In genomic region chr5:10686890-10687289, GRCh38 we compare ENCODE assay signal across 33 cellular contexts.
A peak's percentile ranks its signal among the peaks of the same experiment; 100 is the strongest.
DNase-seq lines count a peak whose midpoint lies in the region; ATAC-seq, FAIRE-seq and TF ChIP-seq lines count a peak whose summit lies in the region.
"Had no signal": no experiment of that assay in that cellular context is flagged by ENCODE, and none has a peak within 500 bp of the region (broad histone marks: within the 10 kb centered on the region; RNA-seq: fewer than 3 reads in every experiment).

No MANE protein-coding gene starts in this region.

- peaks cover 16% of the 10 kb centered on the region for H3K9me3 ChIP-seq in GM12878 (replicated peaks; ENCODE audit: control insufficient read depth, insufficient read depth, low read length)
- no peaks in the 10 kb centered on the region for H3K9me3 ChIP-seq in hepatocyte (ENCODE audit: low read depth)
- H3K9me3 ChIP-seq: A549, BE2C, Caco-2 had no signal

- H3K4me1 Mint-ChIP-seq in endothelial cell (ENCODE audit: unreplicated experiment), result peaks cover 10% of the 10 kb centered on the region

- TF ChIP-seq POLR2A in GM12878 (IDR thresholded peaks at IDR 0.05; ENCODE audit: low read depth, low read length), result no peak

- no peak for TF ChIP-seq CTCF in GM12878 (IDR thresholded peaks at IDR 0.05 in 2 of 3, conservative IDR thresholded peaks at IDR 0.05 in 1 of 3; ENCODE audit: control insufficient read depth in 2 of 3, extremely low read depth in 1 of 3, insufficient read depth in 1 of 3, low read depth in 3 of 3, low read length in 3 of 3)
- no peak for TF ChIP-seq CTCF in endothelial cell (IDR thresholded peaks at IDR 0.05; ENCODE audit: unreplicated experiment)
- TF ChIP-seq CTCF in hepatocyte (IDR thresholded peaks at IDR 0.05; ENCODE audit: poor library complexity), result no peak

- H3K36me3 Mint-ChIP-seq in endothelial cell (ENCODE audit: low read depth, unreplicated experiment), result peaks cover 53% of the 10 kb centered on the region

- no peak overlapping the region for H3K9ac ChIP-seq in GM12878 (ENCODE audit: control insufficient read depth, insufficient read depth, low read length)
- H3K9ac ChIP-seq: BLaER1; BLaER1 treated with 17β-estradiol and CSF1 and Interleukin-3, amounts not matched to agents 10 nM and 100 nM had no signal

- 100% methylated on average over 2 of the region's 2 CpGs for WGBS in GM12878 (ENCODE audit: insufficient coverage, insufficient replicate concordance, low lambda C conversion rate, missing lambda C conversion rate)
- WGBS in hepatocyte (ENCODE audit: low lambda C conversion rate, missing lambda C conversion rate), result 94% methylated on average over 2 of the region's 2 CpGs

- H3K36me3 ChIP-seq in GM12878 (ENCODE audit: control insufficient read depth in 2 of 2, insufficient read depth in 2 of 2, low read length in 1 of 2) (peaks cover 9 to 15% of the 10 kb centered on the region in 2 experiments; a peak in 3 of 4 replicates), hepatocyte (replicated peaks; ENCODE audit: insufficient read depth, low read depth) (no peaks in the 10 kb centered on the region)
- H3K36me3 ChIP-seq: BE2C had no signal

- no peaks in the 10 kb centered on the region for H3K9me2 ChIP-seq in hepatocyte (replicated peaks; ENCODE audit: insufficient read depth)

- RAD21 ChIA-PET in GM12878 (lab: Charles Lee; ENCODE audit: unreplicated experiment), result interaction anchor here (0.9 to 4.5 kb wide), 7 partner anchors 53 to 236 kb away, joined by 3 to 93 read pairs (median 4); no protein-coding TSS in a partner anchor

- H3K9me3 Mint-ChIP-seq in endothelial cell (ENCODE audit: unreplicated experiment), result no peaks in the 10 kb centered on the region
- H3K9me3 Mint-ChIP-seq: CD4-positive, alpha-beta memory T cell; CD4-positive, alpha-beta T cell; CD8-positive, alpha-beta memory T cell; CD8-positive, alpha-beta T cell had no signal

- no peak overlapping the region for H3K4me2 ChIP-seq in GM12878 (ENCODE audit: control insufficient read depth, insufficient read depth)
- no peak overlapping the region for H3K4me2 ChIP-seq in hepatocyte
- H3K4me2 ChIP-seq: A549; BLaER1; BLaER1 treated with 17β-estradiol and CSF1 and Interleukin-3, amounts not matched to agents 10 nM and 100 nM had no signal

- POLR2A ChIA-PET in GM12878 (lab: Charles Lee), result interaction anchor here (3.8 kb wide), 1 partner anchor 53 kb away, joined by 39 read pairs; no protein-coding TSS in a partner anchor

- H4K20me1 ChIP-seq in GM12878 (ENCODE audit: control insufficient read depth, insufficient read depth) (no peaks in the 10 kb centered on the region), hepatocyte (ENCODE audit: insufficient read depth, poor library complexity, severe bottlenecking) (peaks cover 11% of the 10 kb centered on the region)

- H3K27ac ChIP-seq in GM12878 (ENCODE audit: control insufficient read depth, insufficient read depth) (no peak overlapping the region), hepatocyte (no peak overlapping the region)
- H3K27ac ChIP-seq: 22Rv1; A549; BLaER1; BLaER1 treated with 17β-estradiol and CSF1 and Interleukin-3, amounts not matched to agents 10 nM and 100 nM; C4-2B had no signal

- H3K27me3 Mint-ChIP-seq in endothelial cell (ENCODE audit: unreplicated experiment), result peaks cover 7% of the 10 kb centered on the region
- H3K27me3 Mint-ChIP-seq: B cell; CD4-positive, alpha-beta memory T cell; CD4-positive, alpha-beta T cell; CD4-positive, CD25-positive, alpha-beta regulatory T cell; CD8-positive, alpha-beta memory T cell had no signal

- ATAC-seq in GM12878, result no peak
- ATAC-seq: A549; CD8-positive, alpha-beta T cell had no signal

- TF ChIP-seq RAD21 in GM12878 (IDR thresholded peaks at IDR 0.05; ENCODE audit: insufficient read depth, low read depth, low read length), result no peak

- CTCF ChIA-PET in GM12878 (lab: Yijun Ruan, JAX), result interaction anchor here (0.9 to 5.1 kb wide), 9 partner anchors 8 to 234 kb away, joined by 3 to 37 read pairs (median 12); no protein-coding TSS in a partner anchor

- BruUV-seq in GM12878 (replicated peaks; lab: Mats Ljungman, UMichigan), result no TSS peak

- H3K4me3 ChIP-seq in GM12878 (no peak overlapping the region), hepatocyte (no peak overlapping the region)
- H3K4me3 ChIP-seq: A549; BLaER1; BLaER1 treated with 17β-estradiol and CSF1 and Interleukin-3, amounts not matched to agents 10 nM and 100 nM had no signal

- intact Hi-C loops in GM12878 (cut with micrococcal nuclease; ENCODE audit: unreplicated experiment), result no loop called here

- H3K4me1 ChIP-seq in GM12878 (ENCODE audit: control insufficient read depth, insufficient read depth, low read length), result peaks cover 23% of the 10 kb centered on the region
- no peaks in the 10 kb centered on the region for H3K4me1 ChIP-seq in hepatocyte (ENCODE audit: insufficient read depth)

- SMC1A ChIA-PET in GM12878 (lab: Charles Lee; ENCODE audit: uncharacterized antibody, unreplicated experiment), result interaction anchor here (0.8 to 4.8 kb wide), 11 partner anchors 9 to 403 kb away, joined by 3 to 90 read pairs (median 5); no protein-coding TSS in a partner anchor

- in situ Hi-C loops in GM12878 (cut with MboI), result loop anchor here (5.0 kb wide), 1 partner anchor 235 kb away; no protein-coding TSS in a partner anchor

- peak overlapping the region; percentile 70 for H3K4me3 Mint-ChIP-seq in endothelial cell (ENCODE audit: unreplicated experiment)
- H3K4me3 Mint-ChIP-seq: B cell; CD14-positive monocyte; CD4-positive, alpha-beta memory T cell; CD4-positive, alpha-beta T cell; CD4-positive, CD25-positive, alpha-beta regulatory T cell; CD8-positive, alpha-beta memory T cell; CD8-positive, alpha-beta T cell had no signal

- peak; percentile 74 for FAIRE-seq in GM12878 (lab: Jason Lieb, UNC)
- FAIRE-seq: A204.1, A549, D721Med had no signal

- H2AFZ ChIP-seq in GM12878 (ENCODE audit: control insufficient read depth, low read depth, low read length), result no peak overlapping the region
- no peak overlapping the region for H2AFZ ChIP-seq in hepatocyte

- H3K27ac Mint-ChIP-seq in endothelial cell (ENCODE audit: unreplicated experiment), result no peak overlapping the region
- H3K27ac Mint-ChIP-seq: B cell; CD4-positive, alpha-beta memory T cell; CD4-positive, alpha-beta T cell; CD8-positive, alpha-beta T cell had no signal

- H3K79me2 ChIP-seq in GM12878 (ENCODE audit: control insufficient read depth, insufficient read depth, low read length), result peaks cover 9% of the 10 kb centered on the region
- peaks cover 22% of the 10 kb centered on the region for H3K79me2 ChIP-seq in hepatocyte

- TF ChIP-seq EP300 in GM12878 (IDR thresholded peaks at IDR 0.05; ENCODE audit: borderline replicate concordance in 1 of 2, control insufficient read depth in 1 of 2, low read depth in 2 of 2, low read length in 2 of 2), result no peak

- DNase-seq in GM12878 (ENCODE audit: low read depth, low spot score) (no peak), endothelial cell (ENCODE audit: low spot score) (no peak), hepatocyte (ENCODE audit: low spot score) (no peak)
- DNase-seq in activated effector memory CD4-positive, alpha-beta T cell treated with Interleukin-2 at 50 U/mL for 16 hours, result no peak
- DNase-seq: 8988T; ACHN; AML-193; BE2C; C1 segment of cervical spinal cord; Caco-2; Calu3; CD4-positive, alpha-beta memory T cell; CD4-positive, alpha-beta T cell; CD4-positive, CD25-positive, alpha-beta regulatory T cell; CD8-positive, alpha-beta memory T cell; CD8-positive, alpha-beta T cell; COR-L47; DMS 273 treated with DMSO at 0.1 percent for 48 hours; DMS153; DMS53; DMS79; DMS79 treated with DMSO at 0.1 percent for 48 hours; DND-41; EL had no signal

- H3K27me3 ChIP-seq in GM12878 (replicated peaks in 1 of 2; ENCODE audit: control insufficient read depth in 2 of 2, insufficient read depth in 2 of 2, low read length in 1 of 2) (no peaks in the 10 kb centered on the region), hepatocyte (no peaks in the 10 kb centered on the region)
- H3K27me3 ChIP-seq: BE2C; BLaER1; BLaER1 treated with 17β-estradiol and CSF1 and Interleukin-3, amounts not matched to agents 10 nM and 100 nM had no signal

TF ChIP-seq in GM12878, 131 proteins besides CTCF, POLR2A, EP300 and RAD21:
- TF ChIP-seq SMARCA5 (IDR thresholded peaks at IDR 0.05), result no peak
- peak; percentile 93 for TF ChIP-seq CBX5 (IDR thresholded peaks at IDR 0.05; ENCODE audit: low read depth)
- TF ChIP-seq CBX3 (IDR thresholded peaks at IDR 0.05; ENCODE audit: borderline replicate concordance, low read depth), result 0 out of 2 replicates have a peak, but pooled peaks have one; percentile 80
